Comparison of ENCODE assay signal across 23 cellular contexts in genomic region chr6:81739230-81740195, GRCh38. TPM values are rescaled to one million over a fixed set of nuclear protein-coding genes. Genes with fewer than 3 reads are reported as not detected.
DNase-seq lines count a peak whose midpoint lies in the region; ATAC-seq and TF ChIP-seq lines count a peak whose summit lies in the region.
"Had no signal": no experiment of that assay in that cellular context is flagged by ENCODE, and none has a peak within 500 bp of the region (broad histone marks: within the 10 kb centered on the region; RNA-seq: fewer than 3 reads in every experiment).

No MANE protein-coding gene starts in this region.

- H3K9me3 ChIP-seq in trophoblast cell (ENCODE audit: insufficient read depth, low read depth, low read length): no peaks in the 10 kb centered on the region
- H3K9me3 ChIP-seq in esophagus muscularis mucosa: no peaks in the 10 kb centered on the region
- no peaks in the 10 kb centered on the region for H3K9me3 ChIP-seq in right atrium auricular region
- H3K9me3 ChIP-seq: SJCRH30 had no signal

- no peak overlapping the region for H3K4ac ChIP-seq in trophoblast cell (ENCODE audit: low read depth, low read length)

- no peak overlapping the region for H4K12ac ChIP-seq in trophoblast cell (ENCODE audit: low read depth, low read length)

- no peak overlapping the region for H4K8ac ChIP-seq in trophoblast cell (ENCODE audit: low read depth, low read length)

- no peak for TF ChIP-seq POLR2A in esophagus muscularis mucosa (IDR thresholded peaks at IDR 0.05; ENCODE audit: low read depth)

- H3K4me1 Mint-ChIP-seq in stimulated activated memory B cell treated with anti-CD40 and anti-IgM and Interleukin-4, amounts not matched to agents 10 μg/mL and 1 μg/mL and 100 μg/mL, for 72 hours: peaks cover 7% of the 10 kb centered on the region
- H3K4me1 Mint-ChIP-seq: T-cell had no signal

- H2BK120ac ChIP-seq in trophoblast cell (ENCODE audit: insufficient read depth, low read length, poor library complexity): no peak overlapping the region

- no peaks in the 10 kb centered on the region for H3K27me3 ChIP-seq in trophoblast cell (ENCODE audit: insufficient read depth, low read length)
- no peaks in the 10 kb centered on the region for H3K27me3 ChIP-seq in esophagus muscularis mucosa
- H3K27me3 ChIP-seq in right atrium auricular region: no peaks in the 10 kb centered on the region
- H3K27me3 ChIP-seq: SJCRH30 had no signal

- H2BK12ac ChIP-seq in trophoblast cell (ENCODE audit: low read length): no peak overlapping the region

- intact Hi-C loops in esophagus muscularis mucosa (cut with DNase I): no loop called here

- WGBS in trophoblast cell (ENCODE audit: extremely low coverage, insufficient coverage, insufficient read length): no CpG with 5 or more reads among the region's 6 CpGs
- 90% methylated on average over 6 of the region's 6 CpGs for WGBS in esophagus muscularis mucosa

- H3K4me1 ChIP-seq in trophoblast cell (ENCODE audit: control insufficient read depth in 1 of 2, insufficient read depth in 2 of 2, low read length in 2 of 2): no peaks in the 10 kb centered on the region
- H3K4me1 ChIP-seq in esophagus muscularis mucosa: no peaks in the 10 kb centered on the region
- peaks cover 0 to 4% of the 10 kb centered on the region in 2 donors for H3K4me1 ChIP-seq in right atrium auricular region
- H3K4me1 ChIP-seq: SJCRH30 had no signal

- DNase-seq in NCI-H510A treated with DMSO at 0.1 percent for 48 hours (lab: John Stamatoyannopoulos, UW) (peak; percentile 17), NCI-H510A (lab: John Stamatoyannopoulos, UW) (no peak), NCI-H1436 (lab: John Stamatoyannopoulos, UW) (peak; percentile 28), NCI-H774 (lab: John Stamatoyannopoulos, UW) (peak; percentile 80), trophoblast cell (no peak), esophagus muscularis mucosa (ENCODE audit: extremely low spot score) (no peak), right atrium auricular region (ENCODE audit: low spot score) (no peak)
- DNase-seq: DMS53, GF-D8, H7, HFFc6, MM.1S, NCI-H1048, NCI-H187, NCI-H2107, NCI-H2227 treated with DMSO at 0.1 percent for 48 hours, NCI-H524 treated with DMSO at 0.1 percent for 48 hours, SJCRH30, T-cell had no signal

- no peaks in the 10 kb centered on the region for H3K36me3 ChIP-seq in trophoblast cell (ENCODE audit: control insufficient read depth in 1 of 2, insufficient read depth in 2 of 2, low read length in 2 of 2)
- H3K36me3 ChIP-seq in esophagus muscularis mucosa: no peaks in the 10 kb centered on the region
- H3K36me3 ChIP-seq in right atrium auricular region: no peaks in the 10 kb centered on the region
- H3K36me3 ChIP-seq: SJCRH30 had no signal

- no peak overlapping the region for H3K9ac ChIP-seq in trophoblast cell (ENCODE audit: low read length)

- no peak overlapping the region for H4K91ac ChIP-seq in trophoblast cell (ENCODE audit: low read depth, low read length)

- H3K4me3 Mint-ChIP-seq in stimulated activated memory B cell treated with anti-CD40 and anti-IgM and Interleukin-4, amounts not matched to agents 10 μg/mL and 1 μg/mL and 100 μg/mL, for 72 hours: no peak overlapping the region
- H3K4me3 Mint-ChIP-seq: HFFc6, T-cell had no signal

- H3K36me3 Mint-ChIP-seq in stimulated activated memory B cell treated with anti-CD40 and anti-IgM and Interleukin-4, amounts not matched to agents 10 μg/mL and 1 μg/mL and 100 μg/mL, for 72 hours: no peaks in the 10 kb centered on the region
- H3K36me3 Mint-ChIP-seq: T-cell had no signal

- H2BK5ac ChIP-seq in trophoblast cell (ENCODE audit: low read depth, low read length, poor library complexity): peak overlapping the region; percentile 21

- no peak overlapping the region for H2AK5ac ChIP-seq in trophoblast cell (ENCODE audit: low read length)

- H3K27ac ChIP-seq in trophoblast cell (ENCODE audit: low read depth, low read length): no peak overlapping the region
- no peak overlapping the region for H3K27ac ChIP-seq in esophagus muscularis mucosa (replicated peaks in 1 of 4)
- H3K27ac ChIP-seq in right atrium auricular region: no peak overlapping the region
- H3K27ac ChIP-seq: C4-2B, SJCRH30 had no signal

- H2AFZ ChIP-seq in trophoblast cell (ENCODE audit: insufficient read depth, low read length, poor library complexity): no peak overlapping the region

- no peaks in the 10 kb centered on the region for H3K79me2 ChIP-seq in trophoblast cell (ENCODE audit: control insufficient read depth, insufficient read depth, low read length, poor library complexity)

- H3K23ac ChIP-seq in trophoblast cell (ENCODE audit: low read length): no peak overlapping the region

- H3K27me3 Mint-ChIP-seq in stimulated activated memory B cell treated with anti-CD40 and anti-IgM and Interleukin-4, amounts not matched to agents 10 μg/mL and 1 μg/mL and 100 μg/mL, for 72 hours: no peaks in the 10 kb centered on the region
- H3K27me3 Mint-ChIP-seq: T-cell had no signal

- no peaks in the 10 kb centered on the region for H3K9me3 Mint-ChIP-seq in stimulated activated memory B cell treated with anti-CD40 and anti-IgM and Interleukin-4, amounts not matched to agents 10 μg/mL and 1 μg/mL and 100 μg/mL, for 72 hours
- H3K9me3 Mint-ChIP-seq: T-cell had no signal

- no peak overlapping the region for H3K4me2 ChIP-seq in trophoblast cell (ENCODE audit: low read length)

- no peak overlapping the region for H3K18ac ChIP-seq in trophoblast cell (ENCODE audit: low read length)

- no peak overlapping the region for H3K14ac ChIP-seq in trophoblast cell (ENCODE audit: low read length)

- H3K27ac Mint-ChIP-seq in stimulated activated memory B cell treated with anti-CD40 and anti-IgM and Interleukin-4, amounts not matched to agents 10 μg/mL and 1 μg/mL and 100 μg/mL, for 72 hours: no peak overlapping the region
- H3K27ac Mint-ChIP-seq: HFFc6, T-cell had no signal

- no peak for ATAC-seq in stimulated activated memory B cell treated with anti-CD40 and anti-IgM and Interleukin-4, amounts not matched to agents 10 μg/mL and 1 μg/mL and 100 μg/mL, for 72 hours
- ATAC-seq: K562, Panc1, T-cell had no signal

- no peak for TF ChIP-seq EP300 in esophagus muscularis mucosa (IDR thresholded peaks at IDR 0.05)

- H3K79me1 ChIP-seq in trophoblast cell (ENCODE audit: low read length): no peaks in the 10 kb centered on the region

- H3K4me3 ChIP-seq in trophoblast cell (ENCODE audit: low read depth, low read length) (no peak overlapping the region), esophagus muscularis mucosa (no peak overlapping the region), right atrium auricular region (no peak overlapping the region)
- H3K4me3 ChIP-seq: K562, SJCRH30 had no signal

- TF ChIP-seq CTCF in esophagus muscularis mucosa (IDR thresholded peaks at IDR 0.05): no peak
- no peak for TF ChIP-seq CTCF in right atrium auricular region (IDR thresholded peaks at IDR 0.05)

RNA-seq across cellular contexts. Expression of gene TENT5A, which starts 13.0 kb away (rescaled TPM):
- polyA plus RNA-seq in trophoblast cell (2013): 152 and 167 TPM in 2 replicates
- 10 to 100 TPM in 1 of 4 donors, 1 to 10 TPM in 3; 8.5 to 10.4 (median 9.6) TPM for total RNA-seq in esophagus muscularis mucosa
- 10 to 100 TPM; 21.1 to 22.0 TPM for total RNA-seq in right atrium auricular region

Comparison
In these comparisons a context has a peak if more than half of its experiments do, and no peak if none do; other contexts are left out.
1. DNase-seq: peak in NCI-H510A treated with DMSO at 0.1 percent for 48 hours (single experiment), NCI-H1436 (single experiment) and NCI-H774 (single experiment); none in NCI-H510A (single experiment), trophoblast cell (0 of 2), esophagus muscularis mucosa (single experiment) and right atrium auricular region (single experiment).